1 cellular context compared by ENCODE assay signal in genomic region chr17:64938925-64939474, GRCh38.
TF ChIP-seq lines count a peak whose summit lies in the region.

No MANE protein-coding gene starts in this region.

TF ChIP-seq in K562, 482 proteins besides CTCF, POLR2A, EP300 and RAD21 (continued from another document):
- TF ChIP-seq, protein P1, sequence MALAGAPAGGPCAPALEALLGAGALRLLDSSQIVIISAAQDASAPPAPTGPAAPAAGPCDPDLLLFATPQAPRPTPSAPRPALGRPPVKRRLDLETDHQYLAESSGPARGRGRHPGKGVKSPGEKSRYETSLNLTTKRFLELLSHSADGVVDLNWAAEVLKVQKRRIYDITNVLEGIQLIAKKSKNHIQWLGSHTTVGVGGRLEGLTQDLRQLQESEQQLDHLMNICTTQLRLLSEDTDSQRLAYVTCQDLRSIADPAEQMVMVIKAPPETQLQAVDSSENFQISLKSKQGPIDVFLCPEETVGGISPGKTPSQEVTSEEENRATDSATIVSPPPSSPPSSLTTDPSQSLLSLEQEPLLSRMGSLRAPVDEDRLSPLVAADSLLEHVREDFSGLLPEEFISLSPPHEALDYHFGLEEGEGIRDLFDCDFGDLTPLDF (CRISPR knock-in tag; IDR thresholded peaks at IDR 0.05): no peak
- TF ChIP-seq KDM2B (CRISPR knock-in tag; IDR thresholded peaks at IDR 0.05): no peak
- no peak for TF ChIP-seq TBP (optimal IDR thresholded peaks at IDR 0.05; ENCODE audit: low read depth, low read length)
- 0 out of 2 replicates have a peak, but pooled peaks have one; percentile 36 for TF ChIP-seq ESRRA (IDR thresholded peaks at IDR 0.05; ENCODE audit: borderline replicate concordance, low read depth)
- no peak for TF ChIP-seq ZNF239 (CRISPR knock-in tag; IDR thresholded peaks at IDR 0.05)
